Comparison of ENCODE assay signal across 1 cellular context in the genomic region with DNA sequence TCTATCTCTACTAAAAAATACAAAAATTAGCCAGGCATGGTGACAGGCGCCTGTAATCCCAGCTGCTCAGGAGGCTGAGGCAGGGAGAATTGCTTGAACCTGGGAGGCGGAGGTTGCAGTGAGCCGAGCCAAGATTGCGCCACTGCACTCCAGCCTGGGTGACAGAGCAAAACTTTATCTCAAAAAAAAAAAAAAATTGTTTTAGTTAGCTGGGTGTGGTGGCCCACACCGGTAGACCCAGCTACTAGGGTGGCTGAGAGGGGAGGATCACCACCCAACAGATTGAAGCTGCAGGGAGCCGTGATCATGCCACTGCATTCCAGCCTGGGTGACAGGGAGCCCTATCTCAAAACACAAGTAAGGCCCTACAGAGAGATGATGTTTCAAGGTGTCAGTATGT.
TF ChIP-seq lines count a peak whose summit lies in the region.
"Not testable (repeated sequence)": the region's sequence is repeated elsewhere in the genome, so short reads cannot be mapped to it uniquely, and the experiment has no call there.

No MANE protein-coding gene starts in this region.

TF ChIP-seq in K562, 482 proteins besides CTCF, POLR2A, EP300 and RAD21:
- TF ChIP-seq C11orf30 (IDR thresholded peaks at IDR 0.05; ENCODE audit: low read depth) = peak; percentile 40; the same call in 1 of the 2 replicates
- TF ChIP-seq, protein P1, sequence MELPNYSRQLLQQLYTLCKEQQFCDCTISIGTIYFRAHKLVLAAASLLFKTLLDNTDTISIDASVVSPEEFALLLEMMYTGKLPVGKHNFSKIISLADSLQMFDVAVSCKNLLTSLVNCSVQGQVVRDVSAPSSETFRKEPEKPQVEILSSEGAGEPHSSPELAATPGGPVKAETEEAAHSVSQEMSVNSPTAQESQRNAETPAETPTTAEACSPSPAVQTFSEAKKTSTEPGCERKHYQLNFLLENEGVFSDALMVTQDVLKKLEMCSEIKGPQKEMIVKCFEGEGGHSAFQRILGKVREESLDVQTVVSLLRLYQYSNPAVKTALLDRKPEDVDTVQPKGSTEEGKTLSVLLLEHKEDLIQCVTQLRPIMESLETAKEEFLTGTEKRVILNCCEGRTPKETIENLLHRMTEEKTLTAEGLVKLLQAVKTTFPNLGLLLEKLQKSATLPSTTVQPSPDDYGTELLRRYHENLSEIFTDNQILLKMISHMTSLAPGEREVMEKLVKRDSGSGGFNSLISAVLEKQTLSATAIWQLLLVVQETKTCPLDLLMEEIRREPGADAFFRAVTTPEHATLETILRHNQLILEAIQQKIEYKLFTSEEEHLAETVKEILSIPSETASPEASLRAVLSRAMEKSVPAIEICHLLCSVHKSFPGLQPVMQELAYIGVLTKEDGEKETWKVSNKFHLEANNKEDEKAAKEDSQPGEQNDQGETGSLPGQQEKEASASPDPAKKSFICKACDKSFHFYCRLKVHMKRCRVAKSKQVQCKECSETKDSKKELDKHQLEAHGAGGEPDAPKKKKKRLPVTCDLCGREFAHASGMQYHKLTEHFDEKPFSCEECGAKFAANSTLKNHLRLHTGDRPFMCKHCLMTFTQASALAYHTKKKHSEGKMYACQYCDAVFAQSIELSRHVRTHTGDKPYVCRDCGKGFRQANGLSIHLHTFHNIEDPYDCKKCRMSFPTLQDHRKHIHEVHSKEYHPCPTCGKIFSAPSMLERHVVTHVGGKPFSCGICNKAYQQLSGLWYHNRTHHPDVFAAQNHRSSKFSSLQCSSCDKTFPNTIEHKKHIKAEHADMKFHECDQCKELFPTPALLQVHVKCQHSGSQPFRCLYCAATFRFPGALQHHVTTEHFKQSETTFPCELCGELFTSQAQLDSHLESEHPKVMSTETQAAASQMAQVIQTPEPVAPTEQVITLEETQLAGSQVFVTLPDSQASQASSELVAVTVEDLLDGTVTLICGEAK (IDR thresholded peaks at IDR 0.05) = peak; percentile 20; the same call in 1 of the 2 replicates
- TF ChIP-seq, protein P1 (CRISPR knock-in tag; IDR thresholded peaks at IDR 0.05) = not testable (repeated sequence)
- TF ChIP-seq MAFG (tag; conservative IDR thresholded peaks at IDR 0.05) = peak; percentile 64; the same call in 1 of the 2 replicates
- peak; percentile 11; the same call in 1 of the 2 replicates for TF ChIP-seq MAFF (IDR thresholded peaks at IDR 0.05; ENCODE audit: low read length)
- TF ChIP-seq RBFOX2 (IDR thresholded peaks at IDR 0.05; ENCODE audit: low read depth, low read length) = 0 out of 2 replicates have a peak, but pooled peaks have one; percentile 21
- peak; percentile 77 for TF ChIP-seq NFE2 (IDR thresholded peaks at IDR 0.05; ENCODE audit: low read depth)
- TF ChIP-seq, protein P2, sequence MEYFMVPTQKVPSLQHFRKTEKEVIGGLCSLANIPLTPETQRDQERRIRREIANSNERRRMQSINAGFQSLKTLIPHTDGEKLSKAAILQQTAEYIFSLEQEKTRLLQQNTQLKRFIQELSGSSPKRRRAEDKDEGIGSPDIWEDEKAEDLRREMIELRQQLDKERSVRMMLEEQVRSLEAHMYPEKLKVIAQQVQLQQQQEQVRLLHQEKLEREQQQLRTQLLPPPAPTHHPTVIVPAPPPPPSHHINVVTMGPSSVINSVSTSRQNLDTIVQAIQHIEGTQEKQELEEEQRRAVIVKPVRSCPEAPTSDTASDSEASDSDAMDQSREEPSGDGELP (CRISPR knock-in tag; IDR thresholded peaks at IDR 0.05; ENCODE audit: borderline replicate concordance) = peak; percentile 38; the same call in 1 of the 2 replicates
- peak; percentile 32; the same call in 1 of the 2 replicates for TF ChIP-seq ZNF316 (IDR thresholded peaks at IDR 0.05)
- TF ChIP-seq DPF2 (IDR thresholded peaks at IDR 0.05) = peak; percentile 66; the same call in 1 of the 2 replicates
- peak; percentile 45 for TF ChIP-seq CBFA2T3 (IDR thresholded peaks at IDR 0.05)
- 0 out of 2 replicates have a peak, but pooled peaks have one; percentile 40 for TF ChIP-seq ARID1B (IDR thresholded peaks at IDR 0.05)
- TF ChIP-seq CEBPB (tag; IDR thresholded peaks at IDR 0.05) = peak; percentile 95
- TF ChIP-seq, protein P3, sequence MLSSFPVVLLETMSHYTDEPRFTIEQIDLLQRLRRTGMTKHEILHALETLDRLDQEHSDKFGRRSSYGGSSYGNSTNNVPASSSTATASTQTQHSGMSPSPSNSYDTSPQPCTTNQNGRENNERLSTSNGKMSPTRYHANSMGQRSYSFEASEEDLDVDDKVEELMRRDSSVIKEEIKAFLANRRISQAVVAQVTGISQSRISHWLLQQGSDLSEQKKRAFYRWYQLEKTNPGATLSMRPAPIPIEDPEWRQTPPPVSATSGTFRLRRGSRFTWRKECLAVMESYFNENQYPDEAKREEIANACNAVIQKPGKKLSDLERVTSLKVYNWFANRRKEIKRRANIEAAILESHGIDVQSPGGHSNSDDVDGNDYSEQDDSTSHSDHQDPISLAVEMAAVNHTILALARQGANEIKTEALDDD (IDR thresholded peaks at IDR 0.05) = peak; percentile 63
- TF ChIP-seq, protein P4, sequence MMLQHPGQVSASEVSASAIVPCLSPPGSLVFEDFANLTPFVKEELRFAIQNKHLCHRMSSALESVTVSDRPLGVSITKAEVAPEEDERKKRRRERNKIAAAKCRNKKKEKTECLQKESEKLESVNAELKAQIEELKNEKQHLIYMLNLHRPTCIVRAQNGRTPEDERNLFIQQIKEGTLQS (IDR thresholded peaks at IDR 0.05) = 0 out of 2 replicates have a peak, but pooled peaks have one; percentile 22
- TF ChIP-seq, protein P4 (CRISPR knock-in tag; conservative IDR thresholded peaks at IDR 0.05) = not testable (repeated sequence)
- TF ChIP-seq CEBPG (CRISPR knock-in tag; IDR thresholded peaks at IDR 0.05) = peak; percentile 75
- peak; percentile 63 to 84 for TF ChIP-seq CEBPG (tag; conservative IDR thresholded peaks at IDR 0.05 in 1 of 2, IDR thresholded peaks at IDR 0.05 in 1 of 2)
- 0 out of 4 replicates have a peak, but pooled peaks of 1 of the 2 experiments have one; percentile 35 for TF ChIP-seq TRIM24 (IDR thresholded peaks at IDR 0.05)
- TF ChIP-seq ZNF384 (IDR thresholded peaks at IDR 0.05; ENCODE audit: low read depth, low read length) = peak; percentile 80
